16 cellular contexts compared by ENCODE assay signal in the genomic region with DNA sequence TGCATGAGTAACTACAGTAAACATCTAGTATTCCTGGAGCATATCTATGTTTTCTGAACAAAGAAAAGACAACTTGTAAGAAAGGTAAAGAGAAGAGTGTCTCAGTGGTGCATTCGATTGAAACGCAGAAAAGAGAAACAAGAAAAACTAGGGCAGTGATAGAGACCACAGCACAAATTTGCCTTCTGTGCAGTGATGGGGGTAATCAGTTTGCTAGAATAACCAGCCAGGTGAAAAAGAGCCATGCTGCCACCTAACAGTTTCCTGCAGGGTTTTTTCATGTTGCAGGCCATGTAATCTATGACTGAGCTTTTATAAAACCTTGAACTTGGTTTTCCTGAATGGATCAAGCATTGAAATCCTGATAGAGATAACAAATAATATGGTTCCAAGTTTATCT.
DNase-seq lines count a peak whose midpoint lies in the region; ATAC-seq lines count a peak whose summit lies in the region.
"Had no signal": no experiment of that assay in that cellular context is flagged by ENCODE, and none has a peak within 500 bp of the region (broad histone marks: within the 10 kb centered on the region; RNA-seq: fewer than 3 reads in every experiment).

No MANE protein-coding gene starts in this region.

- ATAC-seq in GM18502 (IDR thresholded peaks at IDR 0.05; ENCODE audit: poor library complexity, unreplicated experiment) (peak; percentile 84), GM19463 (IDR thresholded peaks at IDR 0.05; ENCODE audit: unreplicated experiment) (peak; percentile 78), HG02870 (IDR thresholded peaks at IDR 0.05; ENCODE audit: unreplicated experiment) (peak; percentile 70), HG03575 (IDR thresholded peaks at IDR 0.05; ENCODE audit: extremely low read depth, insufficient number of reproducible peaks, low FRiP score, unreplicated experiment) (peak; percentile 64)
- ATAC-seq: activated naive CD8-positive, alpha-beta T cell treated with anti-CD3 and anti-CD28 coated beads, Interleukin-2, amount 50 U/mL, for 24 hours had no signal

- H2AFZ ChIP-seq in neuronal stem cell (ENCODE audit: low read length): no peak overlapping the region

- no peak overlapping the region for H2BK5ac ChIP-seq in neuronal stem cell (ENCODE audit: low read length)

- DNase-seq in NCI-H2227 (lab: John Stamatoyannopoulos, UW; ENCODE audit: unreplicated experiment) (no peak), neuronal stem cell (ENCODE audit: low spot score) (no peak), kidney glomerular epithelial cell (lab: John Stamatoyannopoulos, UW) (no peak)
- DNase-seq in stimulated activated CD4-positive, alpha-beta T cell treated with anti-CD3 and anti-CD28 coated beads, Interleukin-2, amount 100 ng/mL, for 48 hours: no peak
- DNase-seq: activated CD8-positive, alpha-beta memory T cell treated with anti-CD3 and anti-CD28 coated beads, Interleukin-2, amount 50 U/mL, for 4 hours; activated naive CD8-positive, alpha-beta T cell treated with anti-CD3 and anti-CD28 coated beads, Interleukin-2, amount 50 U/mL, for 24 hours; EL; MG63; NCI-H446; Right ventricle myocardium superior had no signal

- H2BK120ac ChIP-seq in neuronal stem cell (ENCODE audit: low read depth, low read length): no peak overlapping the region

- no peak overlapping the region for H3K23ac ChIP-seq in neuronal stem cell (ENCODE audit: low read depth, low read length, poor library complexity)

- H3K4ac ChIP-seq in neuronal stem cell (ENCODE audit: low read length): no peak overlapping the region

- no peaks in the 10 kb centered on the region for H3K36me3 ChIP-seq in neuronal stem cell (replicated peaks in 1 of 2; ENCODE audit: control insufficient read depth in 2 of 2, insufficient read depth in 2 of 2, low read length in 2 of 2)
- H3K36me3 ChIP-seq: esophagus muscularis mucosa, MG63 had no signal

- H3K27me3 ChIP-seq in neuronal stem cell (ENCODE audit: control insufficient read depth in 3 of 3, insufficient read depth in 3 of 3, low read depth in 1 of 3, low read length in 3 of 3): no peaks in the 10 kb centered on the region
- H3K27me3 ChIP-seq: esophagus muscularis mucosa, MG63 had no signal

- no peak overlapping the region for H3K18ac ChIP-seq in neuronal stem cell (ENCODE audit: low read length)

- no peak overlapping the region for H3K9ac ChIP-seq in neuronal stem cell (ENCODE audit: low read depth, low read length, poor library complexity)

- H4K8ac ChIP-seq in neuronal stem cell (ENCODE audit: low read depth, low read length): no peak overlapping the region

- H3K27ac ChIP-seq in neuronal stem cell (replicated peaks; ENCODE audit: low read length): no peak overlapping the region
- H3K27ac ChIP-seq: esophagus muscularis mucosa, HL-60 had no signal

- H2AK5ac ChIP-seq in neuronal stem cell (ENCODE audit: low read depth, low read length): no peak overlapping the region

- H3K4me3 ChIP-seq in neuronal stem cell (ENCODE audit: low read length in 2 of 2): no peak overlapping the region
- H3K4me3 ChIP-seq: esophagus muscularis mucosa, MG63 had no signal

- no peak overlapping the region for H3K4me2 ChIP-seq in neuronal stem cell (ENCODE audit: insufficient read depth, low read length, poor library complexity, severe bottlenecking)

- no peak overlapping the region for H2BK12ac ChIP-seq in neuronal stem cell (ENCODE audit: low read length)

- no peak overlapping the region for H3K14ac ChIP-seq in neuronal stem cell (ENCODE audit: low read length)

- H2BK15ac ChIP-seq in neuronal stem cell (ENCODE audit: low read length): no peak overlapping the region

- no peaks in the 10 kb centered on the region for H3K79me1 ChIP-seq in neuronal stem cell (ENCODE audit: low read depth, low read length)

- no CpG with 5 or more reads among the region's 2 CpGs for WGBS in neuronal stem cell (ENCODE audit: extremely low coverage in 2 of 2, insufficient read length in 2 of 2, insufficient replicate concordance in 1 of 2), 2 donors

- no peaks in the 10 kb centered on the region for H3K4me1 ChIP-seq in neuronal stem cell (ENCODE audit: control insufficient read depth in 2 of 2, insufficient read depth in 1 of 2, low read depth in 1 of 2, low read length in 2 of 2)
- H3K4me1 ChIP-seq: esophagus muscularis mucosa had no signal

- no peak overlapping the region for H4K91ac ChIP-seq in neuronal stem cell (ENCODE audit: low read depth, low read length, poor library complexity)

- no peaks in the 10 kb centered on the region for H3K9me3 ChIP-seq in neuronal stem cell (replicated peaks in 1 of 2; ENCODE audit: control insufficient read depth in 2 of 2, insufficient read depth in 1 of 2, low read depth in 1 of 2, low read length in 2 of 2)
- H3K9me3 ChIP-seq: esophagus muscularis mucosa, MG63 had no signal
